ENCODE assay signal across 21 cellular contexts in the genomic region with DNA sequence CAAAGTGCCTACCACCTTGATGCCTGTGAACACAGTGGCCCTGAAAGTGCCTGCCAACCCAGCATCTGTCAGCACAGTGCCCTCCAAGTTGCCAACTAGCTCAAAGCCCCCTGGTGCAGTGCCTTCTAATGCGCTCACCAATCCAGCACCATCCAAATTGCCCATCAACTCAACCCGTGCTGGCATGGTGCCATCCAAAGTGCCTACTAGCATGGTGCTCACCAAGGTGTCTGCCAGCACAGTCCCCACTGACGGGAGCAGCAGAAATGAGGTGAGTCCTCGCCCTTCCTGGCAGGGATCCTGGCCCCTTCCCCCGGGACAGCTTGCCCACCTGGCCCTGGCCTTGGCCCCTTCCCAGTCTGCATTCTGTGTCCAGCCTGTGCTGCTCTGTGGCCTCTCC.
"Had no signal": no experiment of that assay in that cellular context is flagged by ENCODE, and none has a peak within 500 bp of the region (broad histone marks: within the 10 kb centered on the region; RNA-seq: fewer than 3 reads in every experiment).

No MANE protein-coding gene starts in this region.

- H3K4me2 ChIP-seq: neural progenitor cell had no signal

- H3K9ac ChIP-seq: neural progenitor cell had no signal

- H2AFZ ChIP-seq: neural progenitor cell had no signal

- DNase-seq: activated B cell treated with CpG ODN at 0.5 μM for 24 hours; activated CD4-positive, alpha-beta T cell treated with anti-CD3 and anti-CD28 coated beads for 36 hours; activated CD4-positive, alpha-beta T cell treated with anti-CD3 and anti-CD28 coated beads, Interleukin-2, amount 50 U/mL, for 4 hours; activated gamma-delta T cell; adrenal gland; brain microvascular endothelial cell; central memory CD4-positive, alpha-beta T cell; colonic mucosa; effector memory CD8-positive, alpha-beta T cell; esophagus squamous epithelium; head of caudate nucleus; left ventricle myocardium superior; mammary epithelial cell; naive thymus-derived CD8-positive, alpha-beta T cell; stimulated activated CD4-positive, alpha-beta T cell treated with anti-CD3 and anti-CD28 coated beads, Interleukin-4, amount 100 ng/mL, for 24 hours; stimulated activated naive CD8-positive, alpha-beta T cell treated with anti-CD3 and anti-CD28 coated beads, Interleukin-15, Interleukin-2, amounts not matched to agents 100 U/mL and 50 U/mL, for 24 hours had no signal

- H3K27me3 ChIP-seq: adrenal gland, ascending aorta, brain microvascular endothelial cell, colonic mucosa, dorsolateral prefrontal cortex, esophagus squamous epithelium, gastroesophageal sphincter, neural progenitor cell had no signal

- ATAC-seq: activated CD4-positive, alpha-beta T cell treated with anti-CD3 and anti-CD28 coated beads for 36 hours; effector memory CD8-positive, alpha-beta T cell; gastroesophageal sphincter; left ventricle myocardium superior; naive thymus-derived CD8-positive, alpha-beta T cell; stimulated activated naive CD8-positive, alpha-beta T cell treated with anti-CD3 and anti-CD28 coated beads, Interleukin-15, Interleukin-2, amounts not matched to agents 100 U/mL and 50 U/mL, for 24 hours had no signal

- H3K27ac ChIP-seq: adrenal gland, ascending aorta, brain microvascular endothelial cell, colonic mucosa, dorsolateral prefrontal cortex, esophagus squamous epithelium, gastroesophageal sphincter, neural progenitor cell, prostate gland had no signal

- H3K4me3 ChIP-seq: adrenal gland, ascending aorta, colonic mucosa, dorsolateral prefrontal cortex, esophagus squamous epithelium, gastroesophageal sphincter, neural progenitor cell, prostate gland had no signal

- H3K4me1 ChIP-seq: adrenal gland, ascending aorta, colonic mucosa, esophagus squamous epithelium, gastroesophageal sphincter, neural progenitor cell, prostate gland had no signal

- H3K9me3 ChIP-seq: adrenal gland, ascending aorta, colonic mucosa, esophagus squamous epithelium, gastroesophageal sphincter, prostate gland had no signal
